ENCODE assay signal across 12 cellular contexts in the genomic region with DNA sequence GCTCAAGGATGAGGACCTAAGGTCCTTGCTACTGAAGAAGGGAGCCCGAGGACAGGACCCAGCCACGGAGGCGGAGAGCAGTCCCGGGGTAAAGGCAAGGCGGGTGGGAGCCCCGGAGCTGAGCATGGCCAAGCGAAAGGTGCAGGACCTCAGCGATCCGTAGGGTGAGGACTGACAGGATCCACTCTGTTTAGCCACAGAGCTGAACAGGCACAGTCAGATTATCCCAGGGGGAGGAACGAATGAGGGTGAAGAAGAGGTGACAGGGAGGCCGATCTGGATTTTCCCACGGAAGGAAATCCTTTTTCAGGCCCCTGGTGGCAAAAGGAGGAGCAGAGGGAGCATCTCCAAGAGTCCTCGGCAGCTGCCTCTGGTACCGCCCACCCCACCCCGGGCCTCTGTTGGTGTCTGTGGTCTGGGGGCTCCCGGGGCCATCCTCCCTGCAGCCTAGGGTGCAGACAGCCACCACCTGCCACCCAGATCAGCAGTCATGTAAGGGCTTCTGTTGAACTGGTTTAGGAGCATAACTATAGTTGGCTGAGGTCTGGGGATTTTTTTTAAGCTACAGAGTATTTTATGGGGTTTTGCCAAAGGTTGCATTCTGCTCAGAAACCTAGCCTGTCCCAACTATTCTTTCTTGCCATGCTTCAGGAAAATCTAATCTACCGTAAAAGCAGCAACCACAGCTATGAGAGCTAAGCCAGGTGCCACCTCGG. TPM values are rescaled to one million over a fixed set of nuclear protein-coding genes. Genes with fewer than 3 reads are reported as not detected.
DNase-seq lines count a peak whose midpoint lies in the region; ATAC-seq and TF ChIP-seq lines count a peak whose summit lies in the region.
"Had no signal": no experiment of that assay in that cellular context is flagged by ENCODE, and none has a peak within 500 bp of the region (broad histone marks: within the 10 kb centered on the region; RNA-seq: fewer than 3 reads in every experiment).

No MANE protein-coding gene starts in this region.

- CTCF ChIA-PET in activated CD8-positive, alpha-beta memory T cell treated with anti-CD3 and anti-CD28 coated beads, Interleukin-2, amount 10 ng/mL, durations not matched to agents 7 days and 5 days (lab: Charles Lee): interaction anchor here (0.9 to 3.2 kb wide), 7 partner anchors 9 to 604 kb away, joined by 3 to 20 read pairs (median 11); no protein-coding TSS in a partner anchor

- H3K36me3 Mint-ChIP-seq in activated CD8-positive, alpha-beta memory T cell treated with anti-CD3 and anti-CD28 coated beads, Interleukin-2, amount 10 ng/mL, durations not matched to agents 7 days and 5 days: no peaks in the 10 kb centered on the region
- H3K36me3 Mint-ChIP-seq in stimulated activated naive CD8-positive, alpha-beta T cell treated with anti-CD3 and anti-CD28 coated beads, Interleukin-15, Interleukin-2, amounts not matched to agents 100 ng/mL and 50 ng/mL, for 24 hours (ENCODE audit: low read depth): no peaks in the 10 kb centered on the region
- H3K36me3 Mint-ChIP-seq in HFFc6 (ENCODE audit: low read depth): no peaks in the 10 kb centered on the region

- peaks cover 0 to 47% (median 22%) of the 10 kb centered on the region in 3 donors for H3K4me1 ChIP-seq in gastroesophageal sphincter

- peak; percentile 20 for ATAC-seq in activated CD8-positive, alpha-beta memory T cell treated with anti-CD3 and anti-CD28 coated beads, Interleukin-2, amount 10 ng/mL, durations not matched to agents 7 days and 5 days
- ATAC-seq in gastroesophageal sphincter (no peak), GM18505 (IDR thresholded peaks at IDR 0.05; ENCODE audit: unreplicated experiment) (no peak), HG03135 (IDR thresholded peaks at IDR 0.05; ENCODE audit: unreplicated experiment) (no peak)

- no peak overlapping the region for H3K4me3 Mint-ChIP-seq in activated CD8-positive, alpha-beta memory T cell treated with anti-CD3 and anti-CD28 coated beads, Interleukin-2, amount 10 ng/mL, durations not matched to agents 7 days and 5 days
- H3K4me3 Mint-ChIP-seq in stimulated activated naive CD8-positive, alpha-beta T cell treated with anti-CD3 and anti-CD28 coated beads, Interleukin-15, Interleukin-2, amounts not matched to agents 100 ng/mL and 50 ng/mL, for 24 hours: peak overlapping the region; percentile 52
- H3K4me3 Mint-ChIP-seq in HFFc6: no peak overlapping the region

- TF ChIP-seq EP300 in gastroesophageal sphincter (IDR thresholded peaks at IDR 0.05): no peak

- H3K9me3 ChIP-seq in WERI-Rb-1 (ENCODE audit: severe bottlenecking) (no peaks in the 10 kb centered on the region), gastroesophageal sphincter (no peaks in the 10 kb centered on the region)
- H3K9me3 ChIP-seq: adrenal gland had no signal

- H3K36me3 ChIP-seq in WERI-Rb-1 (no peaks in the 10 kb centered on the region), gastroesophageal sphincter (no peaks in the 10 kb centered on the region)
- H3K36me3 ChIP-seq: adrenal gland had no signal

- DNase-seq in activated CD8-positive, alpha-beta memory T cell treated with anti-CD3 and anti-CD28 coated beads, Interleukin-2, amount 10 ng/mL, durations not matched to agents 7 days and 5 days: no peak
- DNase-seq in activated CD8-positive, alpha-beta memory T cell treated with anti-CD3 and anti-CD28 coated beads for 24 hours: no peak
- DNase-seq in WERI-Rb-1: peak; percentile 47
- no peak for DNase-seq in HFFc6
- DNase-seq: NCI-H146, T1000 had no signal

- no peaks in the 10 kb centered on the region for H3K27me3 Mint-ChIP-seq in activated CD8-positive, alpha-beta memory T cell treated with anti-CD3 and anti-CD28 coated beads, Interleukin-2, amount 10 ng/mL, durations not matched to agents 7 days and 5 days
- no peaks in the 10 kb centered on the region for H3K27me3 Mint-ChIP-seq in stimulated activated naive CD8-positive, alpha-beta T cell treated with anti-CD3 and anti-CD28 coated beads, Interleukin-15, Interleukin-2, amounts not matched to agents 100 ng/mL and 50 ng/mL, for 24 hours
- H3K27me3 Mint-ChIP-seq in HFFc6 (ENCODE audit: insufficient read depth): peaks cover 12% of the 10 kb centered on the region; the same call in 1 of the 2 replicates

- H3K9me3 Mint-ChIP-seq in activated CD8-positive, alpha-beta memory T cell treated with anti-CD3 and anti-CD28 coated beads, Interleukin-2, amount 10 ng/mL, durations not matched to agents 7 days and 5 days (ENCODE audit: low read depth): no peaks in the 10 kb centered on the region
- H3K9me3 Mint-ChIP-seq in stimulated activated naive CD8-positive, alpha-beta T cell treated with anti-CD3 and anti-CD28 coated beads, Interleukin-15, Interleukin-2, amounts not matched to agents 100 ng/mL and 50 ng/mL, for 24 hours: no peaks in the 10 kb centered on the region
- no peaks in the 10 kb centered on the region for H3K9me3 Mint-ChIP-seq in HFFc6

- peaks cover 53% of the 10 kb centered on the region for H3K4me1 Mint-ChIP-seq in activated CD8-positive, alpha-beta memory T cell treated with anti-CD3 and anti-CD28 coated beads, Interleukin-2, amount 10 ng/mL, durations not matched to agents 7 days and 5 days
- peaks cover 58% of the 10 kb centered on the region for H3K4me1 Mint-ChIP-seq in stimulated activated naive CD8-positive, alpha-beta T cell treated with anti-CD3 and anti-CD28 coated beads, Interleukin-15, Interleukin-2, amounts not matched to agents 100 ng/mL and 50 ng/mL, for 24 hours (ENCODE audit: low read depth)
- H3K4me1 Mint-ChIP-seq in HFFc6 (ENCODE audit: low read depth): peaks cover 35% of the 10 kb centered on the region

- no peaks in the 10 kb centered on the region for H3K27me3 ChIP-seq in WERI-Rb-1 (ENCODE audit: insufficient read depth, low read depth, severe bottlenecking)
- H3K27me3 ChIP-seq in gastroesophageal sphincter: no peaks in the 10 kb centered on the region
- H3K27me3 ChIP-seq: adrenal gland had no signal

- WGBS in gastroesophageal sphincter (ENCODE audit: low coverage in 1 of 2), 2 donors: 41 to 43% methylated on average over 16 to 17 of the region's 18 CpGs

- TF ChIP-seq CTCF in WERI-Rb-1 (IDR thresholded peaks at IDR 0.05; ENCODE audit: low read depth, low read length) (peak; percentile 10; the same call in 1 of the 2 replicates), gastroesophageal sphincter (IDR thresholded peaks at IDR 0.05) (peak in 1 of 4 experiments; percentile 25), HFFc6 (IDR thresholded peaks at IDR 0.05) (no peak)

- peak overlapping the region; percentile 87 for H3K27ac Mint-ChIP-seq in activated CD8-positive, alpha-beta memory T cell treated with anti-CD3 and anti-CD28 coated beads, Interleukin-2, amount 10 ng/mL, durations not matched to agents 7 days and 5 days
- H3K27ac Mint-ChIP-seq in stimulated activated naive CD8-positive, alpha-beta T cell treated with anti-CD3 and anti-CD28 coated beads, Interleukin-15, Interleukin-2, amounts not matched to agents 100 ng/mL and 50 ng/mL, for 24 hours: peak overlapping the region; percentile 77
- H3K27ac Mint-ChIP-seq in HFFc6: no peak overlapping the region

- H3K4me3 ChIP-seq in WERI-Rb-1 (ENCODE audit: low read depth, low read length) (peak overlapping the region; percentile 22), gastroesophageal sphincter (no peak overlapping the region)
- H3K4me3 ChIP-seq: adrenal gland had no signal

- H3K27ac ChIP-seq in WERI-Rb-1 (no peak overlapping the region; the same call in 1 of the 2 replicates), gastroesophageal sphincter (peak overlapping the region; percentile 36 to 79 (median 76))
- H3K27ac ChIP-seq: HL-60 had no signal

- TF ChIP-seq POLR2A in gastroesophageal sphincter (IDR thresholded peaks at IDR 0.05) (no peak), GM18505 (IDR thresholded peaks at IDR 0.05; ENCODE audit: borderline replicate concordance, extremely low read depth, insufficient read depth, insufficient read length) (no peak)

RNA-seq across cellular contexts. Expression of a gene that starts 32.3 kb away (rescaled TPM):
- total RNA-seq in activated CD8-positive, alpha-beta memory T cell treated with anti-CD3 and anti-CD28 coated beads, Interleukin-2, amount 10 ng/mL, durations not matched to agents 7 days and 5 days: 100 to 1,000 TPM; 213 to 226 TPM
- 100 to 1,000 TPM in 1 of 4 donors, 10 to 100 TPM in 3; 78.2 to 139 (median 92.8) TPM for total RNA-seq in gastroesophageal sphincter
- 10 to 100 TPM; 20.7 to 42.7 (median 36.3) TPM for total RNA-seq in HFFc6 (2021; fragmentation: NEBNext Ultra II Directional; extraction: Animal tissue kit (Norgen Biotek cat#: 25700))
